8 cellular contexts compared by ENCODE assay signal in genomic region chr15:90839187-90840071, GRCh38. TPM values are rescaled to one million over a fixed set of nuclear protein-coding genes. Genes with fewer than 3 reads are reported as not detected.
DNase-seq lines count a peak whose midpoint lies in the region; ATAC-seq and TF ChIP-seq lines count a peak whose summit lies in the region.

No MANE protein-coding gene starts in this region.

- H2AFZ ChIP-seq in SK-N-SH (ENCODE audit: low read depth) = no peak overlapping the region

- POLR2A ChIA-PET in SK-N-SH (lab: Yijun Ruan, JAX) = no interaction called here

- H3K9me3 Mint-ChIP-seq in CD14-positive monocyte = no peaks in the 10 kb centered on the region
- no peaks in the 10 kb centered on the region for H3K9me3 Mint-ChIP-seq in progenitor cell of endocrine pancreas (ENCODE audit: low read depth)

- H3K27me3 Mint-ChIP-seq in CD14-positive monocyte (ENCODE audit: low read depth in 3 of 3) = peaks cover 1 to 5% (median 3%) of the 10 kb centered on the region in 3 donors
- no peaks in the 10 kb centered on the region for H3K27me3 Mint-ChIP-seq in progenitor cell of endocrine pancreas

- H3K27ac ChIP-seq in gastroesophageal sphincter (peak overlapping the region in 1 of 4 donors; percentile 9), SK-N-SH (ENCODE audit: low read depth in 2 of 2, low read length in 1 of 2) (no peak overlapping the region)

- H3K27me3 ChIP-seq in gastroesophageal sphincter (no peaks in the 10 kb centered on the region), SK-N-SH (ENCODE audit: insufficient read depth) (no peaks in the 10 kb centered on the region)

- H3K4me3 ChIP-seq in gastroesophageal sphincter (peak overlapping the region in 1 of 2 donors; percentile 12), SK-N-SH (ENCODE audit: low read depth in 2 of 2, low read length in 1 of 2) (no peak overlapping the region)

- 42 to 50% methylated on average over 1 to 14 of the region's 19 CpGs for whole genome bisulfite sequencing in gastroesophageal sphincter (ENCODE audit: low coverage in 1 of 2), 2 donors
- WGBS in SK-N-SH (ENCODE audit: low lambda C conversion rate) = 75% methylated on average over 16 of the region's 19 CpGs

- TF ChIP-seq RAD21 in SK-N-SH (IDR thresholded peaks at IDR 0.05; ENCODE audit: low read length) = no peak

- no peaks in the 10 kb centered on the region for H3K9me2 ChIP-seq in SK-N-SH

- H3K4me3 Mint-ChIP-seq in CD14-positive monocyte (peak overlapping the region; percentile 75 to 91), progenitor cell of endocrine pancreas (ENCODE audit: low read depth) (no peak overlapping the region)

- CTCF ChIA-PET in SK-N-SH (lab: Yijun Ruan, JAX) = interaction anchor here (0.6 to 1.2 kb wide), 4 partner anchors 16 to 1399 kb away, joined by 3 to 5 read pairs (median 3); no protein-coding TSS in a partner anchor

- H3K79me2 ChIP-seq in SK-N-SH (ENCODE audit: insufficient read depth) = no peaks in the 10 kb centered on the region

- H3K4me2 ChIP-seq in SK-N-SH = no peak overlapping the region

- ATAC-seq in HG03159 (IDR thresholded peaks at IDR 0.05; ENCODE audit: unreplicated experiment) (peak; percentile 85), gastroesophageal sphincter (peak; percentile 53)

- H3K9me3 ChIP-seq in gastroesophageal sphincter (no peaks in the 10 kb centered on the region), SK-N-SH (no peaks in the 10 kb centered on the region)

- DNase-seq in CD14-positive monocyte (ENCODE audit: low spot score) (peak; percentile 72), SIG-M5 treated with dmso at 0.1 percent for 504 hours (lab: John Stamatoyannopoulos, UW; ENCODE audit: unreplicated experiment) (peak; percentile 88), progenitor cell of endocrine pancreas (ENCODE audit: low spot score, unreplicated experiment) (no peak), SK-N-SH (no peak), GM10266 (ENCODE audit: extremely low spot score) (no peak)

- peaks cover 18 to 34% of the 10 kb centered on the region in 2 donors for H3K36me3 Mint-ChIP-seq in CD14-positive monocyte
- H3K36me3 Mint-ChIP-seq in progenitor cell of endocrine pancreas (ENCODE audit: insufficient read depth) = no peaks in the 10 kb centered on the region

- in situ Hi-C loops in GM18951 (cut with MboI; ENCODE audit: low sequenced_read_pairs, unreplicated experiment) = no loop called here

- H3F3A ChIP-seq in SK-N-SH (replicated peaks; ENCODE audit: insufficient read depth) = peaks cover 4% of the 10 kb centered on the region

- TF ChIP-seq CTCF in CD14-positive monocyte (IDR thresholded peaks at IDR 0.05) = no peak
- no peak for TF ChIP-seq CTCF in gastroesophageal sphincter (IDR thresholded peaks at IDR 0.05)
- no peak for TF ChIP-seq CTCF in progenitor cell of endocrine pancreas (IDR thresholded peaks at IDR 0.05; ENCODE audit: unreplicated experiment)
- TF ChIP-seq CTCF in SK-N-SH (IDR thresholded peaks at IDR 0.05) = no peak
- no peak for TF ChIP-seq CTCF in GM10266 (IDR thresholded peaks at IDR 0.05; ENCODE audit: control insufficient read depth, insufficient read depth, low read depth, missing control alignments)

- H3K4me1 ChIP-seq in gastroesophageal sphincter = no peaks in the 10 kb centered on the region
- peaks cover 0 to 11% of the 10 kb centered on the region in 2 experiments; a peak in 1 of 4 replicates for H3K4me1 ChIP-seq in SK-N-SH (ENCODE audit: control insufficient read depth in 1 of 2, insufficient read depth in 2 of 2, low read depth in 1 of 2, low read length in 1 of 2)

- peak overlapping the region; percentile 88 to 97 (median 93) for H3K27ac Mint-ChIP-seq in CD14-positive monocyte
- peak overlapping the region; percentile 64 for H3K27ac Mint-ChIP-seq in progenitor cell of endocrine pancreas

- intact Hi-C loops in CD14-positive monocyte (cut with micrococcal nuclease) = loop anchor here (5.0 kb wide), 1 partner anchor 33 kb away; no protein-coding TSS in a partner anchor

- no peak for TF ChIP-seq EP300 in gastroesophageal sphincter (IDR thresholded peaks at IDR 0.05)
- no peak for TF ChIP-seq EP300 in SK-N-SH (IDR thresholded peaks at IDR 0.05; ENCODE audit: borderline replicate concordance in 1 of 2, low read depth in 1 of 2, low read length in 1 of 2)

- H3K36me3 ChIP-seq in gastroesophageal sphincter (no peaks in the 10 kb centered on the region), SK-N-SH (replicated peaks in 1 of 2; ENCODE audit: control insufficient read depth in 1 of 2, insufficient read depth in 2 of 2, low read length in 1 of 2) (no peaks in the 10 kb centered on the region)

- H3K4me1 Mint-ChIP-seq in CD14-positive monocyte (peaks cover 84% of the 10 kb centered on the region), progenitor cell of endocrine pancreas (ENCODE audit: low read depth) (peaks cover 2% of the 10 kb centered on the region)

- no peak overlapping the region for H3K9ac ChIP-seq in SK-N-SH

- no peaks in the 10 kb centered on the region for H4K20me1 ChIP-seq in SK-N-SH (ENCODE audit: insufficient read depth)

- TF ChIP-seq POLR2A in GM18951 (IDR thresholded peaks at IDR 0.05; ENCODE audit: extremely low read depth, insufficient read depth, insufficient read length) (peak; percentile 53), gastroesophageal sphincter (IDR thresholded peaks at IDR 0.05) (no peak)

TF ChIP-seq in SK-N-SH, 30 proteins besides CTCF, POLR2A, EP300 and RAD21:
- TF ChIP-seq FOXJ3 (CRISPR knock-in tag; IDR thresholded peaks at IDR 0.05) = no peak

RNA-seq across cellular contexts. Expression of gene FURIN, which starts 29.0 kb away (rescaled TPM):
- polyA plus RNA-seq in CD14-positive monocyte = 10 to 100 TPM in 1 of 2 donors, 1 to 10 TPM in 1; 6.5 to 14.3 TPM
- 10 to 100 TPM; 34.1 to 75.4 (median 59.8) TPM for total RNA-seq in gastroesophageal sphincter
- total RNA-seq in progenitor cell of endocrine pancreas = 64.1 and 64.8 TPM in 2 replicates
- polyA plus RNA-seq in SK-N-SH (2012; rRNA removed) = 33.5 and 40.8 TPM in 2 replicates
- 15.4 and 29.8 TPM in 2 replicates for polyA plus RNA-seq in SK-N-SH (2012; cell fraction: cytosol; rRNA removed)
- polyA plus RNA-seq in SK-N-SH (2012; cell fraction: nucleus; rRNA removed) = 25.5 and 28.9 TPM in 2 replicates

RNA-seq across cellular contexts. Expression of gene FES, which starts 44.9 kb away (rescaled TPM):
- polyA plus RNA-seq in CD14-positive monocyte (100 to 1,000 TPM; 140 to 157 TPM), SK-N-SH (2012; rRNA removed) (0.03 and 0.13 TPM in 2 replicates)
- total RNA-seq in gastroesophageal sphincter (10 to 100 TPM; 40.1 to 70.4 (median 43.5) TPM), progenitor cell of endocrine pancreas (13.8 and 16.2 TPM in 2 replicates)
- polyA plus RNA-seq in SK-N-SH (2012; cell fraction: cytosol; rRNA removed) = 0.03 and 0.04 TPM in 2 replicates
- 0.23 and 0.48 TPM in 2 replicates for polyA plus RNA-seq in SK-N-SH (2012; cell fraction: nucleus; rRNA removed)

Comparison
In these comparisons a context has a peak if more than half of its experiments do, and no peak if none do; other contexts are left out.
1. DNase-seq: peak in CD14-positive monocyte (single experiment) and SIG-M5 treated with dmso at 0.1 percent for 504 hours (single experiment); none in progenitor cell of endocrine pancreas (single experiment), SK-N-SH (single experiment) and GM10266 (single experiment).